In the genomic region with DNA sequence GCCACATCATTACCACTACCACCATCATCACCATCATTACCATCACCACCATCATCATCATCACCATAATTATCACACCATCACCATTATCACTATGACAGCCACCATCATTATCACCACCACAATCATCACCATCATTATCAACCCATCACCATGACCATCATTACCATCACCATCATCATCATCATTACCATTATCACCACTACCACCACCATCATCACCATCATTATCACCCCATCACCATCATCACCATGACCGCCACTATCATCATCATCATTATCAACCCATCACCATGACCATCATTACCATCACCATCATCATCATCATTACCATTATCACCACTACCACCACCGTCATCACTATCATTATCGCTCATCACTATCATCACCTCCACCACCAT, we compare ENCODE assay signal across 8 cellular contexts. TPM values are rescaled to one million over a fixed set of nuclear protein-coding genes. Genes with fewer than 3 reads are reported as not detected.
A peak's percentile ranks its signal among the peaks of the same experiment; 100 is the strongest.
DNase-seq lines count a peak whose midpoint lies in the region; ATAC-seq, FAIRE-seq and TF ChIP-seq lines count a peak whose summit lies in the region.
"Not testable (repeated sequence)": the region's sequence is repeated elsewhere in the genome, so short reads cannot be mapped to it uniquely, and the experiment has no call there.
"Had no signal": no experiment of that assay in that cellular context is flagged by ENCODE, and none has a peak within 500 bp of the region (broad histone marks: within the 10 kb centered on the region; RNA-seq: fewer than 3 reads in every experiment).

No MANE protein-coding gene starts in this region.

- DNase-seq in GM12891 (ENCODE audit: insufficient read length, low spot score); HepG2 (ENCODE audit: low spot score): not testable (repeated sequence)

- H4K20me1 ChIP-seq in HepG2 (ENCODE audit: insufficient read depth, low read length), result not testable (repeated sequence)

- TF ChIP-seq POLR2A in GM12891 (IDR thresholded peaks at IDR 0.05; ENCODE audit: low read depth, low read length); HepG2 (IDR thresholded peaks at IDR 0.05; ENCODE audit: insufficient read depth in 1 of 2, low read depth in 2 of 2, low read length in 2 of 2): not testable (repeated sequence)

- peak; percentile 69 for FAIRE-seq in GM12891 (lab: Jason Lieb, UNC)
- peak; percentile 38 for FAIRE-seq in colon (lab: Jason Lieb, UNC)
- FAIRE-seq in HepG2 (lab: Jason Lieb, UNC), result not testable (repeated sequence)

- not testable (repeated sequence) for BruUV-seq in HepG2 (replicated peaks; lab: Mats Ljungman, UMichigan)

- CTCF ChIA-PET in HEK293 (lab: Yijun Ruan, JAX); HepG2 (lab: Yijun Ruan, JAX; ENCODE audit: low intra/inter-chr PET ratio, low total read pairs): not testable (repeated sequence)

- not testable (repeated sequence) for ATAC-seq in HepG2

- H3K36me3 ChIP-seq in HEK293 (ENCODE audit: control insufficient read depth in 2 of 2, insufficient read depth in 1 of 2, low read length in 2 of 2); HepG2 (replicated peaks in 1 of 2; ENCODE audit: control insufficient read depth in 1 of 2, insufficient read depth in 2 of 2, low read length in 2 of 2): not testable (repeated sequence)

- H3K27ac ChIP-seq in HEK293 (ENCODE audit: extremely low read depth, low read depth, low read length); HepG2 (ENCODE audit: extremely low read length, insufficient read depth, low read length): not testable (repeated sequence)

- not testable (repeated sequence) for H3K27me3 ChIP-seq in HepG2 (ENCODE audit: control insufficient read depth in 1 of 2, insufficient read depth in 2 of 2, low read length in 2 of 2)

- POLR2A ChIA-PET in HEK293 (lab: Yijun Ruan, JAX); HepG2 (lab: Yijun Ruan, JAX): not testable (repeated sequence)

- not testable (repeated sequence) for H3K9ac ChIP-seq in HepG2 (ENCODE audit: insufficient read depth, low read depth, low read length)

- TF ChIP-seq EP300 in HepG2 (IDR thresholded peaks at IDR 0.05; ENCODE audit: low read depth in 2 of 2, low read length in 2 of 2); HepG2 (CRISPR knock-in tag; IDR thresholded peaks at IDR 0.05; ENCODE audit: borderline replicate concordance): not testable (repeated sequence)

- WGBS in HepG2 (ENCODE audit: low lambda C conversion rate), result 65% methylated on average over 3 of the region's 3 CpGs

- not testable (repeated sequence) for H2AFZ ChIP-seq in HepG2 (ENCODE audit: low read length)

- in situ Hi-C loops in HepG2 (cut with HindIII; ENCODE audit: extremely low pct_ligation_motif_present, low pct_unique_long_range_greater_than_20kb), result not testable (repeated sequence)

- TF ChIP-seq RAD21 in HepG2 (CRISPR knock-in tag; IDR thresholded peaks at IDR 0.05), result not testable (repeated sequence)

- H3K4me2 ChIP-seq in HepG2 (ENCODE audit: low read depth, low read length), result not testable (repeated sequence)

- not testable (repeated sequence) for H3K4me1 ChIP-seq in HEK293 (ENCODE audit: control insufficient read depth, insufficient read depth, low read length); HepG2 (ENCODE audit: insufficient read depth, low read length)

- H3K4me3 ChIP-seq in HEK293 (ENCODE audit: low read depth, low read length); HepG2 (replicated peaks in 1 of 3; ENCODE audit: insufficient read depth in 1 of 3, low read depth in 2 of 3, low read length in 3 of 3): not testable (repeated sequence)

- intact Hi-C loops in HepG2 (cut with micrococcal nuclease; ENCODE audit: unreplicated experiment), result not testable (repeated sequence)

- not testable (repeated sequence) for H3K9me3 ChIP-seq in HEK293 (ENCODE audit: control insufficient read depth, insufficient read depth, low read depth, low read length); HepG2 (ENCODE audit: low read length)

- TF ChIP-seq CTCF in HEK293 (tag by site-specific recombination; IDR thresholded peaks at IDR 0.05); HepG2 (CRISPR knock-in tag; IDR thresholded peaks at IDR 0.05): not testable (repeated sequence)

- H3K79me2 ChIP-seq in HepG2 (ENCODE audit: insufficient read depth, low read length), result not testable (repeated sequence)

TF ChIP-seq in HEK293, 187 proteins besides CTCF, POLR2A, EP300 and RAD21:
- TF ChIP-seq, protein P1, sequence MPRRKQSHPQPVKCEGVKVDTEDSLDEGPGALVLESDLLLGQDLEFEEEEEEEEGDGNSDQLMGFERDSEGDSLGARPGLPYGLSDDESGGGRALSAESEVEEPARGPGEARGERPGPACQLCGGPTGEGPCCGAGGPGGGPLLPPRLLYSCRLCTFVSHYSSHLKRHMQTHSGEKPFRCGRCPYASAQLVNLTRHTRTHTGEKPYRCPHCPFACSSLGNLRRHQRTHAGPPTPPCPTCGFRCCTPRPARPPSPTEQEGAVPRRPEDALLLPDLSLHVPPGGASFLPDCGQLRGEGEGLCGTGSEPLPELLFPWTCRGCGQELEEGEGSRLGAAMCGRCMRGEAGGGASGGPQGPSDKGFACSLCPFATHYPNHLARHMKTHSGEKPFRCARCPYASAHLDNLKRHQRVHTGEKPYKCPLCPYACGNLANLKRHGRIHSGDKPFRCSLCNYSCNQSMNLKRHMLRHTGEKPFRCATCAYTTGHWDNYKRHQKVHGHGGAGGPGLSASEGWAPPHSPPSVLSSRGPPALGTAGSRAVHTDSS (tag by site-specific recombination; IDR thresholded peaks at IDR 0.05), result peak; percentile 88
- 0 out of 2 replicates have a peak, but pooled peaks have one; percentile 3 for TF ChIP-seq ZNF146 (tag by site-specific recombination; IDR thresholded peaks at IDR 0.05)

TF ChIP-seq in HepG2, 621 proteins besides CTCF, POLR2A, EP300 and RAD21:
- TF ChIP-seq, protein P2, sequence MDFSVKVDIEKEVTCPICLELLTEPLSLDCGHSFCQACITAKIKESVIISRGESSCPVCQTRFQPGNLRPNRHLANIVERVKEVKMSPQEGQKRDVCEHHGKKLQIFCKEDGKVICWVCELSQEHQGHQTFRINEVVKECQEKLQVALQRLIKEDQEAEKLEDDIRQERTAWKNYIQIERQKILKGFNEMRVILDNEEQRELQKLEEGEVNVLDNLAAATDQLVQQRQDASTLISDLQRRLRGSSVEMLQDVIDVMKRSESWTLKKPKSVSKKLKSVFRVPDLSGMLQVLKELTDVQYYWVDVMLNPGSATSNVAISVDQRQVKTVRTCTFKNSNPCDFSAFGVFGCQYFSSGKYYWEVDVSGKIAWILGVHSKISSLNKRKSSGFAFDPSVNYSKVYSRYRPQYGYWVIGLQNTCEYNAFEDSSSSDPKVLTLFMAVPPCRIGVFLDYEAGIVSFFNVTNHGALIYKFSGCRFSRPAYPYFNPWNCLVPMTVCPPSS (IDR thresholded peaks at IDR 0.05), result peak; percentile 88; the same call in 1 of the 2 replicates
- peak; percentile 96 for TF ChIP-seq CREB1 (IDR thresholded peaks at IDR 0.05)
- not testable (repeated sequence) for TF ChIP-seq CREB1, ATF7 (CRISPR knock-in tag; IDR thresholded peaks at IDR 0.05)
- peak; percentile 40; the same call in 1 of the 2 replicates for TF ChIP-seq ATF7 (IDR thresholded peaks at IDR 0.05)

RNA-seq across cellular contexts. Expression of a gene that starts 36.5 kb away (rescaled TPM):
- 3.1 TPM for polyA plus RNA-seq in GM12891 (2012; ENCODE audit: low read depth, missing spikeins)
- total RNA-seq in HepG2 (2016; rRNA removed; fragmentation: Illumina TruSeq; extraction: Trizol), result not detected in 2 replicates
- not detected in 2 replicates for total RNA-seq in HepG2 (2016; cell fraction: cytosol; rRNA removed; fragmentation: Illumina TruSeq; extraction: Trizol; ENCODE audit: low read depth)
- total RNA-seq in HepG2 (2016; cell fraction: insoluble cytoplasmic fraction; rRNA removed; fragmentation: Illumina TruSeq; extraction: Trizol), result not detected in 2 replicates
- total RNA-seq in HepG2 (2016; cell fraction: membrane; rRNA removed; fragmentation: Illumina TruSeq; extraction: Trizol), result not detected in 2 replicates
- total RNA-seq in HepG2 (2016; cell fraction: nucleus; rRNA removed; fragmentation: Illumina TruSeq; extraction: Trizol), result not detected in 2 replicates
- polyA plus RNA-seq in HepG2 (2011; rRNA removed), result not detected in 2 replicates
- not detected in 2 replicates for polyA plus RNA-seq in HepG2 (2011; cell fraction: cytosol; rRNA removed)
- not detected in 2 replicates for polyA plus RNA-seq in HepG2 (2011; cell fraction: nucleus; rRNA removed)
- 1.7 and 1.9 TPM in 2 replicates for polyA plus RNA-seq in HepG2 (2012)
- polyA plus RNA-seq in HepG2 (2016; cell fraction: cytosol; fragmentation: Illumina TruSeq; extraction: Trizol; ENCODE audit: low read depth), result not detected in 2 replicates
- not detected in 2 replicates for polyA plus RNA-seq in HepG2 (2016; cell fraction: insoluble cytoplasmic fraction; fragmentation: Illumina TruSeq; extraction: Trizol; ENCODE audit: low read depth)
- polyA plus RNA-seq in HepG2 (2016; cell fraction: membrane; fragmentation: Illumina TruSeq; extraction: Trizol; ENCODE audit: low read depth), result not detected in 2 replicates
- not detected in 2 replicates for polyA plus RNA-seq in HepG2 (2016; cell fraction: nucleus; fragmentation: Illumina TruSeq; extraction: Trizol; ENCODE audit: insufficient read depth, low read depth)
- polyA minus RNA-seq in HepG2 (2011; rRNA and poly(A)+ RNA removed; ENCODE audit: low replicate concordance), result not detected in 2 replicates
- not detected in 2 replicates for polyA minus RNA-seq in HepG2 (2011; cell fraction: cytosol; rRNA and poly(A)+ RNA removed)
- not detected in 2 replicates for polyA minus RNA-seq in HepG2 (2011; cell fraction: nucleus; rRNA and poly(A)+ RNA removed)
- total RNA-seq: CD4-positive, alpha-beta memory T cell; CD4-positive, CD25-positive, alpha-beta regulatory T cell; CD8-positive, alpha-beta memory T cell had no signal
- polyA plus RNA-seq: CD14-positive monocyte; CD4-positive, alpha-beta memory T cell; CD4-positive, CD25-positive, alpha-beta regulatory T cell had no signal
